35 cellular contexts compared by ENCODE assay signal in the genomic region with DNA sequence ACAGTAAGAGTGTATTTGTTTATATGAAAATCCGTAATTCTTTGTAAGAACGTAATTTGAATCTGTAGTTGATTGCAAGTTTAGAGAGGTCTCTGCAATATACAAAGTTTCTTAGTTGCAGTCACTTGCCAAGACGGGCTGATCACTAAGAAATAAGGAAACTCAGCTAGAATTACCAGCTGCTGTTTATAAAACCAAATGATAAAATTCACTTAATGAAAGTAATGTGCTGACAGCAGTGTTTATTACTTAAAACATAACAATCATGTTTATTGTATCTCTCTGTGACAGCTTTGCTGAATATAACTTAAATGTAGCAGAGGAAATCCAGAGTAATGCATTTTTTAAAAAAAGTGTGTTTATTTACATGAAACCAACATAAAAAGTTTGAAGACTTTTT.
"Had no signal": no experiment of that assay in that cellular context is flagged by ENCODE, and none has a peak within 500 bp of the region (broad histone marks: within the 10 kb centered on the region; RNA-seq: fewer than 3 reads in every experiment).

No MANE protein-coding gene starts in this region.

- H3K27ac ChIP-seq: ascending aorta, cardiac muscle cell, gastrocnemius medialis, neutrophil, ovary, prostate gland, sigmoid colon, thoracic aorta, WERI-Rb-1 had no signal

- H3K27ac Mint-ChIP-seq: activated naive CD4-positive, alpha-beta T cell treated with anti-CD3 and anti-CD28 coated beads for 36 hours; activated naive CD8-positive, alpha-beta T cell treated with anti-CD3 and anti-CD28 coated beads for 36 hours; activated T-helper 1 cell treated with anti-CD3 and anti-CD28 coated beads, Interleukin-12 subunit alpha, Interleukin-12 subunit beta, Interleukin-2, Interleukin-4 antibody, amounts not matched to agents 30 ng/mL and 10 ng/mL and 1 ng/mL, durations not matched to agents 14 hours and 24 hours and 36 hours; brain; nephron progenitor cell; stimulated activated effector memory CD8-positive, alpha-beta T cell treated with anti-CD3 and anti-CD28 coated beads, Interleukin-12 subunit alpha, Interleukin-12 subunit beta, amount 100 ng/mL, for 72 hours; stimulated activated naive CD8-positive, alpha-beta T cell treated with anti-CD3 and anti-CD28 coated beads, Interleukin-15, Interleukin-2, amounts not matched to agents 100 ng/mL and 50 ng/mL, for 24 hours; T-helper 17 cell had no signal

- H3K4me3 ChIP-seq: ascending aorta, cardiac muscle cell, gastrocnemius medialis, ovary, prostate gland, sigmoid colon, thoracic aorta had no signal

- FAIRE-seq: keratinocyte, small intestine, urothelium cell line had no signal

- H3K9me3 Mint-ChIP-seq: activated naive CD4-positive, alpha-beta T cell treated with anti-CD3 and anti-CD28 coated beads for 36 hours; activated naive CD8-positive, alpha-beta T cell treated with anti-CD3 and anti-CD28 coated beads for 36 hours; activated T-helper 1 cell treated with anti-CD3 and anti-CD28 coated beads, Interleukin-12 subunit alpha, Interleukin-12 subunit beta, Interleukin-2, Interleukin-4 antibody, amounts not matched to agents 30 ng/mL and 10 ng/mL and 1 ng/mL, durations not matched to agents 14 hours and 24 hours and 36 hours; brain; nephron progenitor cell; stimulated activated effector memory CD8-positive, alpha-beta T cell treated with anti-CD3 and anti-CD28 coated beads, Interleukin-12 subunit alpha, Interleukin-12 subunit beta, amount 100 ng/mL, for 72 hours; stimulated activated naive CD8-positive, alpha-beta T cell treated with anti-CD3 and anti-CD28 coated beads, Interleukin-15, Interleukin-2, amounts not matched to agents 100 ng/mL and 50 ng/mL, for 24 hours had no signal

- ATAC-seq: activated CD4-positive, CD25-positive, alpha-beta regulatory T cell treated with anti-CD3 and anti-CD28 coated beads, Interleukin-2, amount 50 U/mL, for 24 hours; esophagus mucosa; gastrocnemius medialis; left cardiac atrium; left ventricle myocardium superior; stimulated activated effector memory CD8-positive, alpha-beta T cell treated with anti-CD3 and anti-CD28 coated beads, Interleukin-12 subunit alpha, Interleukin-12 subunit beta, amount 100 ng/mL, for 72 hours; T-helper 17 cell had no signal

- H3K27me3 Mint-ChIP-seq: brain had no signal

- DNase-seq: activated CD4-positive, alpha-beta T cell treated with anti-CD3 and anti-CD28 coated beads for 48 hours; activated CD4-positive, alpha-beta T cell treated with anti-CD3 and anti-CD28 coated beads, Interleukin-2, amount 50 U/mL, for 48 hours; activated CD8-positive, alpha-beta memory T cell treated with anti-CD3 and anti-CD28 coated beads for 24 hours; activated effector memory CD4-positive, alpha-beta T cell treated with anti-CD3 and anti-CD28 coated beads, Interleukin-2, amount 50 U/mL, for 16 hours; activated naive CD4-positive, alpha-beta T cell treated with anti-CD3 and anti-CD28 coated beads for 36 hours; activated naive CD8-positive, alpha-beta T cell treated with anti-CD3 and anti-CD28 coated beads for 36 hours; cerebellar nuclear complex; cortex of kidney; gastrocnemius medialis; hippocampal formation; left cardiac atrium; left ventricle myocardium superior; nephron progenitor cell; ovary; retina; sigmoid colon; small intestine; stimulated activated CD4-positive, alpha-beta T cell treated with anti-CD3 and anti-CD28 coated beads, Interleukin-4, amount 100 ng/mL, for 24 hours; T-helper 17 cell; T1000; trophoblast cell; WERI-Rb-1 had no signal

- H3K4me3 Mint-ChIP-seq: activated naive CD4-positive, alpha-beta T cell treated with anti-CD3 and anti-CD28 coated beads for 36 hours; activated naive CD8-positive, alpha-beta T cell treated with anti-CD3 and anti-CD28 coated beads for 36 hours; activated T-helper 1 cell treated with anti-CD3 and anti-CD28 coated beads, Interleukin-12 subunit alpha, Interleukin-12 subunit beta, Interleukin-2, Interleukin-4 antibody, amounts not matched to agents 30 ng/mL and 10 ng/mL and 1 ng/mL, durations not matched to agents 14 hours and 24 hours and 36 hours; brain; nephron progenitor cell; stimulated activated effector memory CD8-positive, alpha-beta T cell treated with anti-CD3 and anti-CD28 coated beads, Interleukin-12 subunit alpha, Interleukin-12 subunit beta, amount 100 ng/mL, for 72 hours; stimulated activated naive CD8-positive, alpha-beta T cell treated with anti-CD3 and anti-CD28 coated beads, Interleukin-15, Interleukin-2, amounts not matched to agents 100 ng/mL and 50 ng/mL, for 24 hours; T-helper 17 cell had no signal

- H3K36me3 Mint-ChIP-seq: activated naive CD8-positive, alpha-beta T cell treated with anti-CD3 and anti-CD28 coated beads for 36 hours; stimulated activated effector memory CD8-positive, alpha-beta T cell treated with anti-CD3 and anti-CD28 coated beads, Interleukin-12 subunit alpha, Interleukin-12 subunit beta, amount 100 ng/mL, for 72 hours had no signal

- H3K36me3 ChIP-seq: ascending aorta, cardiac muscle cell, gastrocnemius medialis, neutrophil, ovary, prostate gland, sigmoid colon, thoracic aorta, WERI-Rb-1 had no signal

- H3K27me3 ChIP-seq: ascending aorta, cardiac muscle cell, gastrocnemius medialis, neutrophil, ovary, sigmoid colon had no signal

- H3K4me1 Mint-ChIP-seq: activated naive CD8-positive, alpha-beta T cell treated with anti-CD3 and anti-CD28 coated beads for 36 hours; nephron progenitor cell; stimulated activated effector memory CD8-positive, alpha-beta T cell treated with anti-CD3 and anti-CD28 coated beads, Interleukin-12 subunit alpha, Interleukin-12 subunit beta, amount 100 ng/mL, for 72 hours; T-helper 17 cell had no signal

- H3K4me1 ChIP-seq: ascending aorta, gastrocnemius medialis, prostate gland, sigmoid colon had no signal

- H3K9me3 ChIP-seq: ascending aorta, gastrocnemius medialis, neutrophil, ovary, prostate gland, sigmoid colon, thoracic aorta had no signal
